Comparison of ENCODE assay signal across 18 cellular contexts in the genomic region with DNA sequence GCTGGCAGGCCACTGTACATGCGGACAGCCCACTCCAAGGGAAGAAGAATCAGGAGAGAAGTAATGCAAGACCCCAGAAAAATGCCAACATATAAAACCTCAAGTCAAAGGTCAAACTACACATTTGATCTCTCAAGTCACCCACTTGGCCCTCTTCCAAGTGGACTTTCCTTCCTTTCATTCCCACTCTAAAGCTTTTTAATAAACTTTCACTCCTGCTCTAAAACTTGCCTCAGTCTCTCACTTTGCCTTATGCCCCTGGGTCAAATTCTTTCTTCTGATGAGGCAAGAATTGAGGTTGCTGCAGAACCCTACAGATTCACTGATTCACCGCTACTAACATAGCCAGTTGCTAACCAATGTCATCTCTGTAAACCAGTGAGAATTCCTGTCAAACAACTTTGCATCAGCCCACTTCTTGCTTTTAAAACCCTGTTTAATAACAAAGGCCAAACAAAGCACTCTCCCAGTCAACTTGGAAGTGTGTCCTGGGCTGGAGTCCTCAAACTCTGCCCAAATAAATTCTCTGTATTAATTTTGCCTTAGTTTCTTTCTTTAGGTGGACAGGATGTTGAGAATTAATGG. TPM values are rescaled to one million over a fixed set of nuclear protein-coding genes. Genes with fewer than 3 reads are reported as not detected.
A peak's percentile ranks its signal among the peaks of the same experiment; 100 is the strongest.
DNase-seq lines count a peak whose midpoint lies in the region; ATAC-seq and TF ChIP-seq lines count a peak whose summit lies in the region.
"Had no signal": no experiment of that assay in that cellular context is flagged by ENCODE, and none has a peak within 500 bp of the region (broad histone marks: within the 10 kb centered on the region; RNA-seq: fewer than 3 reads in every experiment).

No MANE protein-coding gene starts in this region.

- TF ChIP-seq CTCF in VCaP (conservative IDR thresholded peaks at IDR 0.05) (no peak), type B pancreatic cell (conservative IDR thresholded peaks at IDR 0.05) (no peak), omental fat pad (IDR thresholded peaks at IDR 0.05) (no peak)

- no peaks in the 10 kb centered on the region for H3K27me3 Mint-ChIP-seq in type B pancreatic cell

- H3K36me3 Mint-ChIP-seq in type B pancreatic cell: no peaks in the 10 kb centered on the region
- H3K36me3 Mint-ChIP-seq: CD8-positive, alpha-beta T cell had no signal

- no peaks in the 10 kb centered on the region for H3K9me3 Mint-ChIP-seq in type B pancreatic cell
- H3K9me3 Mint-ChIP-seq: CD8-positive, alpha-beta T cell had no signal

- no peak for ATAC-seq in HG02973 (IDR thresholded peaks at IDR 0.05; ENCODE audit: unreplicated experiment)
- ATAC-seq in omental fat pad (ENCODE audit: low FRiP score): no peak
- ATAC-seq: CD8-positive, alpha-beta T cell had no signal

- peaks cover 6% of the 10 kb centered on the region for H3K4me1 Mint-ChIP-seq in type B pancreatic cell (ENCODE audit: unreplicated experiment)

- peak overlapping the region; percentile 37 for H3K27ac Mint-ChIP-seq in type B pancreatic cell
- H3K27ac Mint-ChIP-seq: CD8-positive, alpha-beta T cell had no signal

- H3K4me3 Mint-ChIP-seq in type B pancreatic cell: no peak overlapping the region
- H3K4me3 Mint-ChIP-seq: CD8-positive, alpha-beta T cell had no signal

- H3K27ac ChIP-seq in VCaP (peak overlapping the region; percentile 79), epithelial cell of prostate (no peak overlapping the region)
- H3K27ac ChIP-seq: 22Rv1, RWPE1, SJCRH30 had no signal

- DNase-seq in DMS53 (lab: John Stamatoyannopoulos, UW): peak; percentile 5
- no peak for DNase-seq in DMS53 treated with DMSO at 0.1 percent for 48 hours (lab: John Stamatoyannopoulos, UW; ENCODE audit: unreplicated experiment)
- peak; percentile 45 for DNase-seq in epithelial cell of prostate (ENCODE audit: low read depth, low spot score)
- no peak for DNase-seq in type B pancreatic cell (ENCODE audit: extremely low spot score, unreplicated experiment)
- DNase-seq in NCI-H526 (lab: John Stamatoyannopoulos, UW): no peak
- no peak for DNase-seq in omental fat pad (ENCODE audit: low spot score)
- DNase-seq: CD8-positive, alpha-beta T cell; NCI-H1417 treated with DMSO at 0.1 percent for 48 hours; NCI-H2029; NCI-H2171; NCI-H446; NCI-H748 treated with DMSO at 0.1 percent for 48 hours; OCI-M1; SJCRH30 had no signal

RNA-seq across cellular contexts. Expression of gene ATP6V1G1, which starts 6.9 kb away (rescaled TPM):
- total RNA-seq in type B pancreatic cell (ENCODE audit: low replicate concordance): 110 and 147 TPM in 2 replicates
- 100 to 1,000 TPM; 101 to 152 (median 139) TPM for total RNA-seq in omental fat pad

RNA-seq across cellular contexts. Expression of gene TMEM268, which starts 30.4 kb away (rescaled TPM):
- 6.5 and 6.6 TPM in 2 replicates for total RNA-seq in type B pancreatic cell (ENCODE audit: low replicate concordance)
- total RNA-seq in omental fat pad: 10 to 100 TPM; 11.2 to 26.1 (median 14.6) TPM

Comparison
In these comparisons a context has a peak if more than half of its experiments do, and no peak if none do; other contexts are left out.
1. DNase-seq: peak in DMS53 (single experiment) and epithelial cell of prostate (single experiment); none in DMS53 treated with DMSO at 0.1 percent for 48 hours (single experiment), type B pancreatic cell (single experiment), NCI-H526 (0 of 2) and omental fat pad (single experiment).